Comparison of ENCODE assay signal across 1 cellular context in genomic region chr16:84176192-84177053, GRCh38.
TF ChIP-seq lines count a peak whose summit lies in the region.

No MANE protein-coding gene starts in this region.

TF ChIP-seq in IMR-90, 13 proteins besides CTCF, POLR2A, EP300 and RAD21:
- TF ChIP-seq MAFK (IDR thresholded peaks at IDR 0.05; ENCODE audit: low read depth, low read length), result no peak
- no peak for TF ChIP-seq USF2 (IDR thresholded peaks at IDR 0.05; ENCODE audit: low read depth, low read length)
- TF ChIP-seq RFX5 (IDR thresholded peaks at IDR 0.05; ENCODE audit: low read depth, low read length), result no peak
- no peak for TF ChIP-seq ELK1 (IDR thresholded peaks at IDR 0.05; ENCODE audit: borderline replicate concordance, low read depth, low read length)
- TF ChIP-seq SMC3 (IDR thresholded peaks at IDR 0.05; ENCODE audit: low read depth, low read length), result no peak
- no peak for TF ChIP-seq CEBPB (IDR thresholded peaks at IDR 0.05; ENCODE audit: low read depth, low read length)
- TF ChIP-seq CHD1 (IDR thresholded peaks at IDR 0.05; ENCODE audit: low read depth, low read length), result no peak
- no peak for TF ChIP-seq RCOR1 (IDR thresholded peaks at IDR 0.05; ENCODE audit: insufficient replicate concordance, low read length)
- TF ChIP-seq MAZ (IDR thresholded peaks at IDR 0.05; ENCODE audit: borderline replicate concordance, low read depth, low read length), result no peak
- no peak for TF ChIP-seq MXI1 (IDR thresholded peaks at IDR 0.05; ENCODE audit: borderline replicate concordance, low read depth, low read length)
- TF ChIP-seq BHLHE40 (IDR thresholded peaks at IDR 0.05; ENCODE audit: low read depth, low read length), result no peak
- no peak for TF ChIP-seq FOS (IDR thresholded peaks at IDR 0.05; ENCODE audit: low read depth, low read length)
- no peak for TF ChIP-seq NFE2L2 (IDR thresholded peaks at IDR 0.05; ENCODE audit: low read depth, low read length)
